ENCODE assay signal across 1 cellular context in genomic region chr7:106218546-106218945, GRCh38.
TF ChIP-seq lines count a peak whose summit lies in the region.

No MANE protein-coding gene starts in this region.

TF ChIP-seq in IMR-90, 13 proteins besides CTCF, POLR2A, EP300 and RAD21 (continued from another document):
- no peak for TF ChIP-seq MAFK (IDR thresholded peaks at IDR 0.05; ENCODE audit: low read depth, low read length)
- no peak for TF ChIP-seq FOS (IDR thresholded peaks at IDR 0.05; ENCODE audit: low read depth, low read length)
- no peak for TF ChIP-seq CHD1 (IDR thresholded peaks at IDR 0.05; ENCODE audit: low read depth, low read length)
- no peak for TF ChIP-seq RCOR1 (IDR thresholded peaks at IDR 0.05; ENCODE audit: insufficient replicate concordance, low read length)
- TF ChIP-seq CEBPB (IDR thresholded peaks at IDR 0.05; ENCODE audit: low read depth, low read length) = no peak
- TF ChIP-seq NFE2L2 (IDR thresholded peaks at IDR 0.05; ENCODE audit: low read depth, low read length) = no peak
- no peak for TF ChIP-seq SMC3 (IDR thresholded peaks at IDR 0.05; ENCODE audit: low read depth, low read length)
- TF ChIP-seq, protein P1, sequence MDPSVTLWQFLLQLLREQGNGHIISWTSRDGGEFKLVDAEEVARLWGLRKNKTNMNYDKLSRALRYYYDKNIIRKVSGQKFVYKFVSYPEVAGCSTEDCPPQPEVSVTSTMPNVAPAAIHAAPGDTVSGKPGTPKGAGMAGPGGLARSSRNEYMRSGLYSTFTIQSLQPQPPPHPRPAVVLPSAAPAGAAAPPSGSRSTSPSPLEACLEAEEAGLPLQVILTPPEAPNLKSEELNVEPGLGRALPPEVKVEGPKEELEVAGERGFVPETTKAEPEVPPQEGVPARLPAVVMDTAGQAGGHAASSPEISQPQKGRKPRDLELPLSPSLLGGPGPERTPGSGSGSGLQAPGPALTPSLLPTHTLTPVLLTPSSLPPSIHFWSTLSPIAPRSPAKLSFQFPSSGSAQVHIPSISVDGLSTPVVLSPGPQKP (IDR thresholded peaks at IDR 0.05; ENCODE audit: borderline replicate concordance, low read depth, low read length) = no peak
- TF ChIP-seq USF2 (IDR thresholded peaks at IDR 0.05; ENCODE audit: low read depth, low read length) = no peak
- TF ChIP-seq RFX5 (IDR thresholded peaks at IDR 0.05; ENCODE audit: low read depth, low read length) = no peak
